ENCODE assay signal across 1 cellular context in genomic region chr6:98041921-98042320, GRCh38.
TF ChIP-seq lines count a peak whose summit lies in the region.

No MANE protein-coding gene starts in this region.

TF ChIP-seq in GM23338, 12 proteins besides CTCF, POLR2A, EP300 and RAD21 (continued from another document):
- TF ChIP-seq, protein P1, sequence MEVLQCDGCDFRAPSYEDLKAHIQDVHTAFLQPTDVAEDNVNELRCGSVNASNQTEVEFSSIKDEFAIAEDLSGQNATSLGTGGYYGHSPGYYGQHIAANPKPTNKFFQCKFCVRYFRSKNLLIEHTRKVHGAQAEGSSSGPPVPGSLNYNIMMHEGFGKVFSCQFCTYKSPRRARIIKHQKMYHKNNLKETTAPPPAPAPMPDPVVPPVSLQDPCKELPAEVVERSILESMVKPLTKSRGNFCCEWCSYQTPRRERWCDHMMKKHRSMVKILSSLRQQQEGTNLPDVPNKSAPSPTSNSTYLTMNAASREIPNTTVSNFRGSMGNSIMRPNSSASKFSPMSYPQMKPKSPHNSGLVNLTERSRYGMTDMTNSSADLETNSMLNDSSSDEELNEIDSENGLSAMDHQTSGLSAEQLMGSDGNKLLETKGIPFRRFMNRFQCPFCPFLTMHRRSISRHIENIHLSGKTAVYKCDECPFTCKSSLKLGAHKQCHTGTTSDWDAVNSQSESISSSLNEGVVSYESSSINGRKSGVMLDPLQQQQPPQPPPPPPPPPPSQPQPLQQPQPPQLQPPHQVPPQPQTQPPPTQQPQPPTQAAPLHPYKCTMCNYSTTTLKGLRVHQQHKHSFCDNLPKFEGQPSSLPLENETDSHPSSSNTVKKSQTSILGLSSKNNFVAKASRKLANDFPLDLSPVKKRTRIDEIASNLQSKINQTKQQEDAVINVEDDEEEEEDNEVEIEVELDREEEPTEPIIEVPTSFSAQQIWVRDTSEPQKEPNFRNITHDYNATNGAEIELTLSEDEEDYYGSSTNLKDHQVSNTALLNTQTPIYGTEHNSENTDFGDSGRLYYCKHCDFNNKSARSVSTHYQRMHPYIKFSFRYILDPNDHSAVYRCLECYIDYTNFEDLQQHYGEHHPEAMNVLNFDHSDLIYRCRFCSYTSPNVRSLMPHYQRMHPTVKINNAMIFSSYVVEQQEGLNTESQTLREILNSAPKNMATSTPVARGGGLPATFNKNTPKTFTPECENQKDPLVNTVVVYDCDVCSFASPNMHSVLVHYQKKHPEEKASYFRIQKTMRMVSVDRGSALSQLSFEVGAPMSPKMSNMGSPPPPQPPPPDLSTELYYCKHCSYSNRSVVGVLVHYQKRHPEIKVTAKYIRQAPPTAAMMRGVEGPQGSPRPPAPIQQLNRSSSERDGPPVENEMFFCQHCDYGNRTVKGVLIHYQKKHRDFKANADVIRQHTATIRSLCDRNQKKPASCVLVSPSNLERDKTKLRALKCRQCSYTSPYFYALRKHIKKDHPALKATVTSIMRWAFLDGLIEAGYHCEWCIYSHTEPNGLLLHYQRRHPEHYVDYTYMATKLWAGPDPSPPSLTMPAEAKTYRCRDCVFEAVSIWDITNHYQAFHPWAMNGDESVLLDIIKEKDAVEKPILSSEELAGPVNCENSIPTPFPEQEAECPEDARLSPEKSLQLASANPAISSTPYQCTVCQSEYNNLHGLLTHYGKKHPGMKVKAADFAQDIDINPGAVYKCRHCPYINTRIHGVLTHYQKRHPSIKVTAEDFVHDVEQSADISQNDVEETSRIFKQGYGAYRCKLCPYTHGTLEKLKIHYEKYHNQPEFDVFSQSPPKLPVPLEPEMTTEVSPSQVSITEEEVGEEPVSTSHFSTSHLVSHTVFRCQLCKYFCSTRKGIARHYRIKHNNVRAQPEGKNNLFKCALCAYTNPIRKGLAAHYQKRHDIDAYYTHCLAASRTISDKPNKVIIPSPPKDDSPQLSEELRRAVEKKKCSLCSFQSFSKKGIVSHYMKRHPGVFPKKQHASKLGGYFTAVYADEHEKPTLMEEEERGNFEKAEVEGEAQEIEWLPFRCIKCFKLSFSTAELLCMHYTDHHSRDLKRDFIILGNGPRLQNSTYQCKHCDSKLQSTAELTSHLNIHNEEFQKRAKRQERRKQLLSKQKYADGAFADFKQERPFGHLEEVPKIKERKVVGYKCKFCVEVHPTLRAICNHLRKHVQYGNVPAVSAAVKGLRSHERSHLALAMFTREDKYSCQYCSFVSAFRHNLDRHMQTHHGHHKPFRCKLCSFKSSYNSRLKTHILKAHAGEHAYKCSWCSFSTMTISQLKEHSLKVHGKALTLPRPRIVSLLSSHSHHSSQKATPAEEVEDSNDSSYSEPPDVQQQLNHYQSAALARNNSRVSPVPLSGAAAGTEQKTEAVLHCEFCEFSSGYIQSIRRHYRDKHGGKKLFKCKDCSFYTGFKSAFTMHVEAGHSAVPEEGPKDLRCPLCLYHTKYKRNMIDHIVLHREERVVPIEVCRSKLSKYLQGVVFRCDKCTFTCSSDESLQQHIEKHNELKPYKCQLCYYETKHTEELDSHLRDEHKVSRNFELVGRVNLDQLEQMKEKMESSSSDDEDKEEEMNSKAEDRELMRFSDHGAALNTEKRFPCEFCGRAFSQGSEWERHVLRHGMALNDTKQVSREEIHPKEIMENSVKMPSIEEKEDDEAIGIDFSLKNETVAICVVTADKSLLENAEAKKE (CRISPR knock-in tag; IDR thresholded peaks at IDR 0.05) = no peak
- TF ChIP-seq ZNF331 (CRISPR knock-in tag; IDR thresholded peaks at IDR 0.05; ENCODE audit: low read depth) (no peak), ETS1 (IDR thresholded peaks at IDR 0.05) (no peak), EZH2phosphoT487 (IDR thresholded peaks at IDR 0.05; ENCODE audit: unreplicated experiment) (no peak), STAT1 (IDR thresholded peaks at IDR 0.05; ENCODE audit: unreplicated experiment) (no peak), POLR2AphosphoS5 (IDR thresholded peaks at IDR 0.05; ENCODE audit: low read depth) (no peak), NANOG (IDR thresholded peaks at IDR 0.05; ENCODE audit: borderline replicate concordance) (no peak)
TF ChIP-seq in GM23338: peak in this region for 0.
